In the genomic region with DNA sequence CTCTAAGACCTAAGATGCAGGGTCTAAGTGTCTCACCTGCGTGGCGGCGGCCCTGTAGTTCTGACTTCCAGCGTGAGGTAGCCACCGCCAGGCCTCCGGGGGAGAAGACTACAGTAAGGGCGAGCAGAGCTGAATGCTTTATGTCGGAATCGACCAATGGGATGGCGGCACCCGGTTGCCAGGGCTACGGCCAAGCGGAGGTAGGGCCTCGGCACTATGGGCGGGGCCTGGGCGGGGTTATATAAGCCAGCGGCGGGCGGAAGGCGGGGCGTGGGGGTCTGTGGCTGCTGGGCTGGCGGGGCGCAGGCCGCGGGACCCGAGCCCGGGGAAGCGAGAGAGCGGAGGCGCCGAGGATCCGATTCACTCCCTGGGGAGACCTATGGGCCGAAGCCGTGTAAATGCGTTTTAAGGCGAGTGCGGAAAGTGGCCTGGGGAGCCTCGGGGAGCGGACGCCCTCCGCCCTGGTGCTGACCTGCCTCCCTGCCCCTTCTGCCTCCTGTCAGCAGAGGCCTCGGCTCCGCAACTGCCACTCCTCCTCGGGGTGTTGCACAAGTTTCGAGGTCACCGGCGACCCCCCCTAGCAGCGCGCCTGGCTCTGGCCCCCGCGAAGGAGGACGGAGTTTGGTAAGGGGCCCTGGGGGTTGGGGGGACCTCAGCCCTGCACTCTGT, we compare ENCODE assay signal across 1 cellular context.
TF ChIP-seq lines count a peak whose summit lies in the region.

TSS of gene AZIN2 (plus strand) at position 269 of the 669 bp plus-strand sequence. CDS start 1,097 bp downstream, outside the sequence.

TF ChIP-seq in HepG2, 621 proteins besides CTCF, POLR2A, EP300 and RAD21 (continued from another document and continues in another):
- TF ChIP-seq, protein P1, sequence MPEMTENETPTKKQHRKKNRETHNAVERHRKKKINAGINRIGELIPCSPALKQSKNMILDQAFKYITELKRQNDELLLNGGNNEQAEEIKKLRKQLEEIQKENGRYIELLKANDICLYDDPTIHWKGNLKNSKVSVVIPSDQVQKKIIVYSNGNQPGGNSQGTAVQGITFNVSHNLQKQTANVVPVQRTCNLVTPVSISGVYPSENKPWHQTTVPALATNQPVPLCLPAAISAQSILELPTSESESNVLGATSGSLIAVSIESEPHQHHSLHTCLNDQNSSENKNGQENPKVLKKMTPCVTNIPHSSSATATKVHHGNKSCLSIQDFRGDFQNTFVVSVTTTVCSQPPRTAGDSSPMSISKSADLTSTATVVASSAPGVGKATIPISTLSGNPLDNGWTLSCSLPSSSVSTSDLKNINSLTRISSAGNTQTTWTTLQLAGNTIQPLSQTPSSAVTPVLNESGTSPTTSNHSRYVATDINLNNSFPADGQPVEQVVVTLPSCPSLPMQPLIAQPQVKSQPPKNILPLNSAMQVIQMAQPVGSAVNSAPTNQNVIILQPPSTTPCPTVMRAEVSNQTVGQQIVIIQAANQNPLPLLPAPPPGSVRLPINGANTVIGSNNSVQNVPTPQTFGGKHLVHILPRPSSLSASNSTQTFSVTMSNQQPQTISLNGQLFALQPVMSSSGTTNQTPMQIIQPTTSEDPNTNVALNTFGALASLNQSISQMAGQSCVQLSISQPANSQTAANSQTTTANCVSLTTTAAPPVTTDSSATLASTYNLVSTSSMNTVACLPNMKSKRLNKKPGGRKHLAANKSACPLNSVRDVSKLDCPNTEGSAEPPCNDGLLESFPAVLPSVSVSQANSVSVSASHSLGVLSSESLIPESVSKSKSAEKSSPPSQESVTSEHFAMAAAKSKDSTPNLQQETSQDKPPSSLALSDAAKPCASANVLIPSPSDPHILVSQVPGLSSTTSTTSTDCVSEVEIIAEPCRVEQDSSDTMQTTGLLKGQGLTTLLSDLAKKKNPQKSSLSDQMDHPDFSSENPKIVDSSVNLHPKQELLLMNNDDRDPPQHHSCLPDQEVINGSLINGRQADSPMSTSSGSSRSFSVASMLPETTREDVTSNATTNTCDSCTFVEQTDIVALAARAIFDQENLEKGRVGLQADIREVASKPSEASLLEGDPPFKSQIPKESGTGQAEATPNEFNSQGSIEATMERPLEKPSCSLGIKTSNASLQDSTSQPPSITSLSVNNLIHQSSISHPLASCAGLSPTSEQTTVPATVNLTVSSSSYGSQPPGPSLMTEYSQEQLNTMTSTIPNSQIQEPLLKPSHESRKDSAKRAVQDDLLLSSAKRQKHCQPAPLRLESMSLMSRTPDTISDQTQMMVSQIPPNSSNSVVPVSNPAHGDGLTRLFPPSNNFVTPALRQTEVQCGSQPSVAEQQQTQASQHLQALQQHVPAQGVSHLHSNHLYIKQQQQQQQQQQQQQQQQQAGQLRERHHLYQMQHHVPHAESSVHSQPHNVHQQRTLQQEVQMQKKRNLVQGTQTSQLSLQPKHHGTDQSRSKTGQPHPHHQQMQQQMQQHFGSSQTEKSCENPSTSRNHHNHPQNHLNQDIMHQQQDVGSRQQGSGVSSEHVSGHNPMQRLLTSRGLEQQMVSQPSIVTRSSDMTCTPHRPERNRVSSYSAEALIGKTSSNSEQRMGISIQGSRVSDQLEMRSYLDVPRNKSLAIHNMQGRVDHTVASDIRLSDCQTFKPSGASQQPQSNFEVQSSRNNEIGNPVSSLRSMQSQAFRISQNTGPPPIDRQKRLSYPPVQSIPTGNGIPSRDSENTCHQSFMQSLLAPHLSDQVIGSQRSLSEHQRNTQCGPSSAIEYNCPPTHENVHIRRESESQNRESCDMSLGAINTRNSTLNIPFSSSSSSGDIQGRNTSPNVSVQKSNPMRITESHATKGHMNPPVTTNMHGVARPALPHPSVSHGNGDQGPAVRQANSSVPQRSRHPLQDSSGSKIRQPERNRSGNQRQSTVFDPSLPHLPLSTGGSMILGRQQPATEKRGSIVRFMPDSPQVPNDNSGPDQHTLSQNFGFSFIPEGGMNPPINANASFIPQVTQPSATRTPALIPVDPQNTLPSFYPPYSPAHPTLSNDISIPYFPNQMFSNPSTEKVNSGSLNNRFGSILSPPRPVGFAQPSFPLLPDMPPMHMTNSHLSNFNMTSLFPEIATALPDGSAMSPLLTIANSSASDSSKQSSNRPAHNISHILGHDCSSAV (CRISPR knock-in tag; IDR thresholded peaks at IDR 0.05; ENCODE audit: borderline replicate concordance): no peak
- TF ChIP-seq ZNF607 (CRISPR knock-in tag; IDR thresholded peaks at IDR 0.05; ENCODE audit: borderline replicate concordance) (peak; percentile 33; the same call in 1 of the 2 replicates), SP140L (CRISPR knock-in tag; IDR thresholded peaks at IDR 0.05; ENCODE audit: borderline replicate concordance) (no peak), SRY (CRISPR knock-in tag; IDR thresholded peaks at IDR 0.05) (0 out of 2 replicates have a peak, but pooled peaks have one; percentile 67), ZNF772 (CRISPR knock-in tag; IDR thresholded peaks at IDR 0.05) (peak; percentile 26; the same call in 1 of the 2 replicates), ARNTL (CRISPR knock-in tag; IDR thresholded peaks at IDR 0.05) (peak; percentile 31; the same call in 1 of the 2 replicates), ZNF670 (CRISPR knock-in tag; IDR thresholded peaks at IDR 0.05; ENCODE audit: borderline replicate concordance) (0 out of 2 replicates have a peak, but pooled peaks have one; percentile 69), RBM22 (optimal IDR thresholded peaks at IDR 0.05; ENCODE audit: low read length) (peak; percentile 87), GATAD1 (CRISPR knock-in tag; IDR thresholded peaks at IDR 0.05) (peak; percentile 17; the same call in 1 of the 2 replicates), NFKB2 (CRISPR knock-in tag; IDR thresholded peaks at IDR 0.05; ENCODE audit: borderline replicate concordance) (peak; percentile 36; the same call in 1 of the 2 replicates), ZNF598 (CRISPR knock-in tag; IDR thresholded peaks at IDR 0.05; ENCODE audit: borderline replicate concordance) (peak; percentile 42; the same call in 1 of the 2 replicates), MIER3 (CRISPR knock-in tag; IDR thresholded peaks at IDR 0.05; ENCODE audit: borderline replicate concordance) (0 out of 2 replicates have a peak, but pooled peaks have one; percentile 34), RXRB (CRISPR knock-in tag; IDR thresholded peaks at IDR 0.05; ENCODE audit: borderline replicate concordance) (0 out of 2 replicates have a peak, but pooled peaks have one; percentile 5), POLR2G (IDR thresholded peaks at IDR 0.05; ENCODE audit: low read depth, low read length) (peak; percentile 76), ZNF687 (CRISPR knock-in tag; IDR thresholded peaks at IDR 0.05) (peak; percentile 80), CCDC6 (CRISPR knock-in tag; IDR thresholded peaks at IDR 0.05) (0 out of 2 replicates have a peak, but pooled peaks have one; percentile 40), ZNF33B (CRISPR knock-in tag; IDR thresholded peaks at IDR 0.05) (0 out of 2 replicates have a peak, but pooled peaks have one; percentile 53), ZSCAN21 (CRISPR knock-in tag; IDR thresholded peaks at IDR 0.05; ENCODE audit: borderline replicate concordance) (peak; percentile 38; the same call in 1 of the 2 replicates), ZNF224 (CRISPR knock-in tag; IDR thresholded peaks at IDR 0.05) (no peak), THYN1 (CRISPR knock-in tag; IDR thresholded peaks at IDR 0.05; ENCODE audit: borderline replicate concordance, low read depth) (no peak), RELA (CRISPR knock-in tag; IDR thresholded peaks at IDR 0.05) (0 out of 2 replicates have a peak, but pooled peaks have one; percentile 52), SALL1 (CRISPR knock-in tag; IDR thresholded peaks at IDR 0.05) (peak; percentile 32; the same call in 1 of the 2 replicates), ZNF770 (CRISPR knock-in tag; IDR thresholded peaks at IDR 0.05) (peak; percentile 73), TBX2 (CRISPR knock-in tag; IDR thresholded peaks at IDR 0.05; ENCODE audit: borderline replicate concordance) (peak; percentile 60; the same call in 1 of the 2 replicates), ZBTB7B (CRISPR knock-in tag; IDR thresholded peaks at IDR 0.05) (peak; percentile 38; the same call in 1 of the 2 replicates), SP5 (CRISPR knock-in tag; IDR thresholded peaks at IDR 0.05; ENCODE audit: borderline replicate concordance, low read depth) (0 out of 2 replicates have a peak, but pooled peaks have one; percentile 46), ZNF230 (CRISPR knock-in tag; IDR thresholded peaks at IDR 0.05) (0 out of 2 replicates have a peak, but pooled peaks have one; percentile 48), ZNF451 (CRISPR knock-in tag; IDR thresholded peaks at IDR 0.05) (peak; percentile 77), NPAS2 (CRISPR knock-in tag; IDR thresholded peaks at IDR 0.05; ENCODE audit: borderline replicate concordance) (no peak), ZSCAN31 (CRISPR knock-in tag; IDR thresholded peaks at IDR 0.05; ENCODE audit: low read depth) (peak; percentile 43; the same call in 1 of the 2 replicates), REPIN1 (CRISPR knock-in tag; IDR thresholded peaks at IDR 0.05; ENCODE audit: borderline replicate concordance, low read depth) (peak; percentile 18; the same call in 1 of the 2 replicates)
- TF ChIP-seq, protein P2, sequence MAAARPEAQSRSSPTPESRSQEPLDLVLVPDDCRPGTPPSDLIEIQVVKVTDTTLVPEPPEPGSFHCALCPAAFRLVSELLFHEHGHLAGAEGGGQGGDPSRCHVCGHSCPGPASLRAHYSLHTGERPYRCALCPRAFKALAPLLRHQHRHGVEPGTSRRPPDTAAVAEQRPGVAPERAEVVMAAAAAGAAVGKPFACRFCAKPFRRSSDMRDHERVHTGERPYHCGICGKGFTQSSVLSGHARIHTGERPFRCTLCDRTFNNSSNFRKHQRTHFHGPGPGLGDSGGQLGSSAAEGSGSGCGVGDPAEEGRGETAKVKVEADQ (CRISPR knock-in tag; IDR thresholded peaks at IDR 0.05; ENCODE audit: borderline replicate concordance): peak; percentile 83
- TF ChIP-seq, protein P3, sequence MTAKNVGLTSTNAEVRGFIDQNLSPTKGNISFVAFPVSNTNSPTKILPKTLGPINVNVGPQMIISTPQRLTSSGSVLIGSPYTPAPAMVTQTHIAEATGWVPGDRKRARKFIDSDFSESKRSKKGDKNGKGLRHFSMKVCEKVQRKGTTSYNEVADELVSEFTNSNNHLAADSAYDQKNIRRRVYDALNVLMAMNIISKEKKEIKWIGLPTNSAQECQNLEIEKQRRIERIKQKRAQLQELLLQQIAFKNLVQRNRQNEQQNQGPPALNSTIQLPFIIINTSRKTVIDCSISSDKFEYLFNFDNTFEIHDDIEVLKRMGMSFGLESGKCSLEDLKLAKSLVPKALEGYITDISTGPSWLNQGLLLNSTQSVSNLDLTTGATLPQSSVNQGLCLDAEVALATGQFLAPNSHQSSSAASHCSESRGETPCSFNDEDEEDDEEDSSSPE (CRISPR knock-in tag; IDR thresholded peaks at IDR 0.05): peak; percentile 26; the same call in 1 of the 2 replicates
- TF ChIP-seq, protein P4, sequence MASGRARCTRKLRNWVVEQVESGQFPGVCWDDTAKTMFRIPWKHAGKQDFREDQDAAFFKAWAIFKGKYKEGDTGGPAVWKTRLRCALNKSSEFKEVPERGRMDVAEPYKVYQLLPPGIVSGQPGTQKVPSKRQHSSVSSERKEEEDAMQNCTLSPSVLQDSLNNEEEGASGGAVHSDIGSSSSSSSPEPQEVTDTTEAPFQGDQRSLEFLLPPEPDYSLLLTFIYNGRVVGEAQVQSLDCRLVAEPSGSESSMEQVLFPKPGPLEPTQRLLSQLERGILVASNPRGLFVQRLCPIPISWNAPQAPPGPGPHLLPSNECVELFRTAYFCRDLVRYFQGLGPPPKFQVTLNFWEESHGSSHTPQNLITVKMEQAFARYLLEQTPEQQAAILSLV (CRISPR knock-in tag; IDR thresholded peaks at IDR 0.05; ENCODE audit: borderline replicate concordance): peak; percentile 27; the same call in 1 of the 2 replicates
- TF ChIP-seq, protein P5, sequence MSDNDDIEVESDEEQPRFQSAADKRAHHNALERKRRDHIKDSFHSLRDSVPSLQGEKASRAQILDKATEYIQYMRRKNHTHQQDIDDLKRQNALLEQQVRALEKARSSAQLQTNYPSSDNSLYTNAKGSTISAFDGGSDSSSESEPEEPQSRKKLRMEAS (IDR thresholded peaks at IDR 0.05): 0 out of 2 replicates have a peak, but pooled peaks have one; percentile 17
